In genomic region chr6:51711876-51712275, GRCh38 we compare ENCODE assay signal across 1 cellular context.
TF ChIP-seq lines count a peak whose summit lies in the region.

No MANE protein-coding gene starts in this region.

TF ChIP-seq in WTC11, 78 proteins besides CTCF, POLR2A, EP300 and RAD21 (continued from another document):
- no peak for TF ChIP-seq PRDM15 (CRISPR knock-in tag; IDR thresholded peaks at IDR 0.05)
- no peak for TF ChIP-seq ETV6 (CRISPR knock-in tag; IDR thresholded peaks at IDR 0.05)
- no peak for TF ChIP-seq E2F4 (CRISPR knock-in tag; IDR thresholded peaks at IDR 0.05; ENCODE audit: borderline replicate concordance, low read depth)
- no peak for TF ChIP-seq MXD4 (CRISPR knock-in tag; IDR thresholded peaks at IDR 0.05; ENCODE audit: borderline replicate concordance)
- no peak for TF ChIP-seq NFATC4 (CRISPR knock-in tag; IDR thresholded peaks at IDR 0.05)
- no peak for TF ChIP-seq GABPB1 (CRISPR knock-in tag; IDR thresholded peaks at IDR 0.05)
- no peak for TF ChIP-seq USF1 (CRISPR knock-in tag; IDR thresholded peaks at IDR 0.05)
TF ChIP-seq in WTC11: peak in this region for 0.
